Comparison of ENCODE assay signal across 8 cellular contexts in the genomic region with DNA sequence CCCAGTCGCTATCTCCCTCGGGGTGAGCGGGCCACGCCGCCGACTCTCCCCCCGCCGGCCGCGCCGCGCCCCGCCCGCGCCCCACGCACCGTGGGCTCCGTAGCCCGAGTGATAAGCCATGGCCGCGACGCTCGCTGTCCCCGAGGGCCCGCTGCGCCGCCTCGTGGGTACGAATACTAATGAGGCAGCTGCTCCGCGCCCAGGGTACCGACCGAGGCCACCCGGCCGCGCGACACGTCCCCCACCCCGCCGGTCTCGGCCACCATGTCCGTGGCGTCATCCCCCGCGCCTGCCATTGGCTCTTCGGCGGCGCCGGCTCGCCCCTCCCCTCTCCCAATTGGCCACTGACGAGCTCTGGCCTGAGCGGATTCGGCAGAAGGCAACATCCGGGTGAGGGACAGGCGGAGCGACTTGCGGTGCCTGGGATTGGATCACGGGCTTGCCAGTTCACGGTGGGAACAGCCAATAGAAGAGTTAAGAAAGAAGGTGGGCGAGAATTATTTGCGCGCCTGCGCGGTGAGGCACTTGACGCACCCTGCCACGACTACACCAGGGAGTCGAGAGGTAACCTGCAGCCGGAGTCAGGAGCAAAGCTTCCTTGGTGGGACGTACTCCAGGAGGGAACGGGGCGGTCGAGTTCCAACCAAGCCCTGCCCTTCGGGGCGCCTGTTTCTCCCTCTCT. TPM values are rescaled to one million over a fixed set of nuclear protein-coding genes. Genes with fewer than 3 reads are reported as not detected.
A peak's percentile ranks its signal among the peaks of the same experiment; 100 is the strongest.
DNase-seq lines count a peak whose midpoint lies in the region; ATAC-seq and TF ChIP-seq lines count a peak whose summit lies in the region.

A gene with protein sequence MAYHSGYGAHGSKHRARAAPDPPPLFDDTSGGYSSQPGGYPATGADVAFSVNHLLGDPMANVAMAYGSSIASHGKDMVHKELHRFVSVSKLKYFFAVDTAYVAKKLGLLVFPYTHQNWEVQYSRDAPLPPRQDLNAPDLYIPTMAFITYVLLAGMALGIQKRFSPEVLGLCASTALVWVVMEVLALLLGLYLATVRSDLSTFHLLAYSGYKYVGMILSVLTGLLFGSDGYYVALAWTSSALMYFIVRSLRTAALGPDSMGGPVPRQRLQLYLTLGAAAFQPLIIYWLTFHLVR (minus strand): TSS at position 278 of the 682 bp plus-strand sequence. CDS start 158 bp downstream, at position 120.

- POLR2A ChIA-PET in PC-3 (lab: Charles Lee; ENCODE audit: unreplicated experiment), result interaction anchor here (0.5 to 1.6 kb wide), 10 partner anchors 8 to 223 kb away, joined by 3 to 11 read pairs (median 4); a partner anchor contains a TSS

- no peak for TF ChIP-seq EP300 in Ishikawa (IDR thresholded peaks at IDR 0.05; ENCODE audit: borderline replicate concordance)

- H3K4me3 ChIP-seq in PC-3 (ENCODE audit: low read length), result peak within 1 kb of the TSS; percentile 90
- peak within 1 kb of the TSS; percentile 79 for H3K4me3 ChIP-seq in epithelial cell of esophagus (ENCODE audit: low read length)
- H3K4me3 ChIP-seq in mononuclear cell (ENCODE audit: low read length), result peak within 1 kb of the TSS; percentile 67

- BruUV-seq in PC-3 (replicated peaks; lab: Mats Ljungman, UMichigan), result no TSS peak

- no peaks in the 10 kb centered on the region for H3K9me3 ChIP-seq in PC-3 (ENCODE audit: low read length)
- no peaks in the 10 kb centered on the region for H3K9me3 ChIP-seq in mononuclear cell (ENCODE audit: low read depth, low read length)

- ATAC-seq in GM21576 (IDR thresholded peaks at IDR 0.05; ENCODE audit: unreplicated experiment), result peak; percentile 89
- peak; percentile 97 for ATAC-seq in PC-3

- no peak for TF ChIP-seq RAD21 in Ishikawa (IDR thresholded peaks at IDR 0.05; ENCODE audit: low read depth)

- peak within 1 kb of the TSS; percentile 97 for H3K4me2 ChIP-seq in PC-3 (ENCODE audit: low read length)

- no peaks in the 10 kb centered on the region for H4K20me1 ChIP-seq in PC-3 (ENCODE audit: low read length)

- H3K4me1 ChIP-seq in PC-3 (ENCODE audit: insufficient read depth, low read length) (peaks cover 18% of the 10 kb centered on the region), mononuclear cell (ENCODE audit: insufficient read depth, low read length) (peaks cover 38% of the 10 kb centered on the region)

- DNase-seq in DMS114 treated with DMSO at 0.1 percent for 48 hours (lab: John Stamatoyannopoulos, UW; ENCODE audit: unreplicated experiment), result peak; percentile 99
- peak; percentile 100 for DNase-seq in PC-3
- DNase-seq in activated T-cell treated with anti-CD3 and anti-CD28 coated beads for 48 hours (ENCODE audit: low read depth), result peak; percentile 97
- peak; percentile 100 for DNase-seq in epithelial cell of esophagus (ENCODE audit: low read depth)
- peak; percentile 90 to 96 for DNase-seq in stimulated activated CD8-positive, alpha-beta memory T cell treated with anti-CD3 and anti-CD28 coated beads, Interleukin-4, amount 100 ng/mL, for 1 hour (ENCODE audit: low read depth in 2 of 2, low spot score in 1 of 2)

- H3K79me2 ChIP-seq in PC-3 (ENCODE audit: low read length), result peaks cover 23% of the 10 kb centered on the region

- TF ChIP-seq CTCF in PC-3 (conservative IDR thresholded peaks at IDR 0.05; ENCODE audit: low read depth, low read length) (no peak), epithelial cell of esophagus (IDR thresholded peaks at IDR 0.05; ENCODE audit: insufficient read depth, low read depth, low read length, missing control alignments) (no peak)

- H3K27ac ChIP-seq in PC-3 (ENCODE audit: low read length), result peak within 1 kb of the TSS; percentile 70

- H3K9ac ChIP-seq in PC-3 (ENCODE audit: low read length), result peak within 1 kb of the TSS; percentile 94

- no peaks in the 10 kb centered on the region for H3K36me3 ChIP-seq in PC-3 (ENCODE audit: low read depth, low read length)

- H3F3A ChIP-seq in PC-3 (ENCODE audit: low read length, unreplicated experiment), result no peaks in the 10 kb centered on the region

- H3K27me3 ChIP-seq in PC-3 (ENCODE audit: low read length) (peaks cover 12% of the 10 kb centered on the region), mononuclear cell (ENCODE audit: insufficient read depth, low read length) (peaks cover 29% of the 10 kb centered on the region)

- no peaks in the 10 kb centered on the region for H3K9me2 ChIP-seq in PC-3 (replicated peaks; ENCODE audit: low read length)

- intact Hi-C loops in PC-3 (cut with micrococcal nuclease), result no loop called here

- H2AFZ ChIP-seq in PC-3 (ENCODE audit: low read length), result peak within 1 kb of the TSS; percentile 78

- CTCF ChIA-PET in PC-3 (lab: Charles Lee), result interaction anchor here (0.6 to 1.4 kb wide), 4 partner anchors 24 to 1344 kb away, joined by 3 to 6 read pairs (median 4); a partner anchor contains a TSS

TF ChIP-seq in Ishikawa, 13 proteins besides CTCF, POLR2A, EP300 and RAD21:
- TF ChIP-seq NFIC (IDR thresholded peaks at IDR 0.05) (no peak), TAF1 (IDR thresholded peaks at IDR 0.05; ENCODE audit: low read depth) (peak; percentile 83), EGR1 (IDR thresholded peaks at IDR 0.05) (peak; percentile 32; the same call in 1 of the 2 replicates), TCF12 (IDR thresholded peaks at IDR 0.05; ENCODE audit: low read depth) (peak; percentile 50; the same call in 1 of the 2 replicates), CREB1 (IDR thresholded peaks at IDR 0.05; ENCODE audit: low read depth) (peak; percentile 70), YY1 (IDR thresholded peaks at IDR 0.05; ENCODE audit: low read depth) (peak; percentile 91), ZBTB7A (IDR thresholded peaks at IDR 0.05; ENCODE audit: low read depth) (no peak)
- TF ChIP-seq, protein P1, sequence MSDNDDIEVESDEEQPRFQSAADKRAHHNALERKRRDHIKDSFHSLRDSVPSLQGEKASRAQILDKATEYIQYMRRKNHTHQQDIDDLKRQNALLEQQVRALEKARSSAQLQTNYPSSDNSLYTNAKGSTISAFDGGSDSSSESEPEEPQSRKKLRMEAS (IDR thresholded peaks at IDR 0.05), result peak; percentile 83

RNA-seq across cellular contexts. Expression of the gene that starts here (rescaled TPM):
- total RNA-seq in PC-3 (2014; rRNA removed) (196 and 236 TPM in 2 replicates), mononuclear cell (13.1 TPM)

Comparison
In these comparisons a context has a peak if more than half of its experiments do, and no peak if none do; other contexts are left out.
1. Peak in every context shown above with its lines: DNase-seq, ATAC-seq, H3K4me3 ChIP-seq and H3K27ac ChIP-seq.
2. RNA of the gene that starts here (total RNA-seq): 196 to 236 TPM in PC-3; 13.1 TPM in mononuclear cell (single experiment); every median in the first group is over 10 times any median in the second.